Comparison of ENCODE assay signal across 8 cellular contexts in the genomic region with DNA sequence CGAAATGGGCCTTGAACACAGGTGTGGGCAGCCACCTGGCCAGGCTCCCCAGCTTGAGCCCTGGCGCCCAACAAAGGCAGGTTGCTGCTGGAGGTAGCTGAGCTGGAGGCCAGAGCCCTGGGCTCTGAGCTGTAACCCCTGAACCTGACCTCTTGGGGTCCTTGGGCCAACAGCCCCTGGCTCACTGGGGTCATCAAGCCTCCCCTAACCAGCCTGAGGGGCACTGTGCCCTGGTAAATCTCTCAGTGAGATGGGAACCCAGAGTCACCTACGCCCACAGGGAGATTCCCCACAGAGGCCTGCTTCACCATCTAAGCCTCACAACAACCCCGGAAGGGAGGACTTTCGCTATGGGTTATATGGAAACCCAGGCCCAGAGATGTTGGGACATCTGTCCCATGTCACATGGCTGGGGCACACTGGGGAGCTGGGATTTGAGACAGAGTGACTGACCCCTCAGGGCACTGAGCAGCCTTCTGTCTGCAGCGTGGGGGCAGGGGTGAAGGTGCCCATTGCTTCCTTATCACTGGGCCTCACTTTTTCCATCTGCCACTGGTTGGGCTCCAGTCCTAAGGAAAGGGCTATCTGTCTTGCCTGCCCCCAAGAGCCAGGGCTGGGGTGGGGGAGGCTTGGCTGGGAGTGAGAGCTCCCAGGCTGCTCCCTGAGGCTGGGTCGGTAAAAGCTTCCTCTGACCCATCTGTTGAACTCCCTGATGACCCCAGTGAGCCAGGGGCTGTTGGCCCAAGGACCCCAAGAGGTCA. TPM values are rescaled to one million over a fixed set of nuclear protein-coding genes. Genes with fewer than 3 reads are reported as not detected.
DNase-seq lines count a peak whose midpoint lies in the region; ATAC-seq and TF ChIP-seq lines count a peak whose summit lies in the region.

No MANE protein-coding gene starts in this region.

- ATAC-seq in left lung = no peak
- ATAC-seq in GM21576 (IDR thresholded peaks at IDR 0.05; ENCODE audit: unreplicated experiment) = no peak
- ATAC-seq in GM18909 (IDR thresholded peaks at IDR 0.05; ENCODE audit: poor library complexity, unreplicated experiment) = no peak

- TF ChIP-seq EP300 in tibial nerve (IDR thresholded peaks at IDR 0.05) = no peak

- peak; percentile 33 for DNase-seq in activated gamma-delta T cell treated with Interleukin-2 at 50 U/mL for 16 hours
- DNase-seq in activated gamma-delta T cell (lab: John Stamatoyannopoulos, UW) = no peak
- DNase-seq in activated CD8-positive, alpha-beta memory T cell treated with anti-CD3 and anti-CD28 coated beads for 24 hours = peak; percentile 74
- DNase-seq in left lung = peak in 1 of 2 donors; percentile 48
- no peak for DNase-seq in tibial nerve (ENCODE audit: low spot score in 2 of 2)
- DNase-seq in superior temporal gyrus (ENCODE audit: extremely low spot score) = no peak

- no peak for TF ChIP-seq POLR2A in tibial nerve (IDR thresholded peaks at IDR 0.05)

- no peaks in the 10 kb centered on the region for H3K36me3 ChIP-seq in left lung
- no peaks in the 10 kb centered on the region for H3K36me3 ChIP-seq in tibial nerve

- intact Hi-C loops in left lung (cut with DNase I) = no loop called here

- TF ChIP-seq CTCF in left lung (IDR thresholded peaks at IDR 0.05) = no peak
- TF ChIP-seq CTCF in tibial nerve (IDR thresholded peaks at IDR 0.05) = no peak

- peak overlapping the region; percentile 73 to 96 for H3K27ac ChIP-seq in left lung
- peak overlapping the region in 3 of 4 donors; percentile 79 to 88 (median 82) for H3K27ac ChIP-seq in tibial nerve

- H3K4me1 ChIP-seq in left lung (peaks cover 14 to 93% of the 10 kb centered on the region in 2 donors), tibial nerve (peaks cover 0 to 69% (median 33%) of the 10 kb centered on the region in 4 donors)

- WGBS in tibial nerve, 2 donors = 84 to 91% methylated on average over 2 to 6 of the region's 7 CpGs

- H3K4me3 ChIP-seq in left lung = peak overlapping the region in 1 of 2 donors; percentile 51
- peak overlapping the region in 1 of 4 donors; percentile 40 for H3K4me3 ChIP-seq in tibial nerve

- H3K9me3 ChIP-seq in left lung (no peaks in the 10 kb centered on the region), tibial nerve (no peaks in the 10 kb centered on the region)

- H3K27me3 ChIP-seq in left lung (no peaks in the 10 kb centered on the region), tibial nerve (no peaks in the 10 kb centered on the region)

RNA-seq across cellular contexts. Expression of gene IQSEC1, which starts 59.1 kb away (rescaled TPM):
- total RNA-seq in left lung (10 to 100 TPM; 38.7 to 57.0 TPM), tibial nerve (10 to 100 TPM; 58.2 to 77.5 (median 68.6) TPM)

Comparison
In these comparisons a context has a peak if more than half of its experiments do, and no peak if none do; other contexts are left out.
1. DNase-seq: peak in activated gamma-delta T cell treated with Interleukin-2 at 50 U/mL for 16 hours (single experiment) and activated CD8-positive, alpha-beta memory T cell treated with anti-CD3 and anti-CD28 coated beads for 24 hours (single experiment); none in activated gamma-delta T cell (single experiment), tibial nerve (0 of 2) and superior temporal gyrus (single experiment).